In the genomic region with DNA sequence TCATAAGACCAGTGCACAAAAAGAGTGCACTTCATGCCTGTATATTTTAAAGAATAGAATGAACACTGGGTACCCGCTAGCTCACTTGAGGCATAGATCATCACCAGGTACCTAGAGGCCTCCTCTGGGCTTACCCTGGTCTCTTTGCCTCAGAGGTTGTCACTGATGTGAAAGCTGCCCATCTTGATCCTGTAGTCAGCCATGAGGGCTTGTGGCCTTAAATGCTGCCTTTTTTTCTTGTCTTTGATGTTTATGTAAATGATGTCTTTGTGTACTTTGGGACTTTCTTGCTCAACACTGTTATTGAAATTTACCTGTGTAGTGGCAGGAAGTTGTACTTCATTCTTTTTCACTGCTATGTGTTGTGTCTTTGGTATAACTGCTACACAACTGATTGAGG, we compare ENCODE assay signal across 33 cellular contexts. TPM values are rescaled to one million over a fixed set of nuclear protein-coding genes. Genes with fewer than 3 reads are reported as not detected.
DNase-seq lines count a peak whose midpoint lies in the region; ATAC-seq, FAIRE-seq and TF ChIP-seq lines count a peak whose summit lies in the region.
"Had no signal": no experiment of that assay in that cellular context is flagged by ENCODE, and none has a peak within 500 bp of the region (broad histone marks: within the 10 kb centered on the region; RNA-seq: fewer than 3 reads in every experiment).

No MANE protein-coding gene starts in this region.

- H3K27me3 ChIP-seq in CD4-positive, alpha-beta memory T cell (ENCODE audit: insufficient read depth, low read length), result no peaks in the 10 kb centered on the region
- H3K27me3 ChIP-seq in SU-DHL-6 (ENCODE audit: low read length), result no peaks in the 10 kb centered on the region
- H3K27me3 ChIP-seq in GM12878 (replicated peaks in 1 of 2; ENCODE audit: control insufficient read depth in 2 of 2, insufficient read depth in 2 of 2, low read length in 1 of 2), result no peaks in the 10 kb centered on the region
- H3K27me3 ChIP-seq in tibial artery, result no peaks in the 10 kb centered on the region
- H3K27me3 ChIP-seq: BLaER1 treated with 17β-estradiol and CSF1 and Interleukin-3, amounts not matched to agents 10 nM and 100 nM; esophagus muscularis mucosa; sigmoid colon; uterus had no signal

- H3K9me2 ChIP-seq in SU-DHL-6 (replicated peaks; ENCODE audit: insufficient read depth, low read length), result no peaks in the 10 kb centered on the region

- H3K4me3 Mint-ChIP-seq in CD4-positive, alpha-beta memory T cell, result peak overlapping the region in 5 of 8 donors; percentile 8 to 53 (median 38)
- H3K4me3 Mint-ChIP-seq: activated T-cell treated with anti-CD3 and anti-CD28 coated beads, Interleukin-2, amount 50 U/mL, for 72 hours; dendritic cell treated with granulocyte-macrophage colony-stimulating factor and Interleukin-4, amounts not matched to agents 40 ng/mL and 50 ng/mL, for 4 days; endodermal cell; GM23338; memory B cell; stimulated activated memory B cell treated with anti-CD40 and anti-IgM and Interleukin-4, amounts not matched to agents 10 μg/mL and 1 μg/mL and 100 μg/mL, for 72 hours had no signal

- no peak for TF ChIP-seq RAD21 in A549 (conservative IDR thresholded peaks at IDR 0.05 in 1 of 2, IDR thresholded peaks at IDR 0.05 in 1 of 2)
- TF ChIP-seq RAD21 in GM12878 (IDR thresholded peaks at IDR 0.05; ENCODE audit: insufficient read depth, low read depth, low read length), result no peak

- BruUV-seq in GM12878 (replicated peaks; lab: Mats Ljungman, UMichigan), result no TSS peak

- H3K4me1 ChIP-seq in A549 (peaks cover 33% of the 10 kb centered on the region), GM12878 (ENCODE audit: control insufficient read depth, insufficient read depth, low read length) (peaks cover 19% of the 10 kb centered on the region), tibial artery (peaks cover 0 to 20% (median 4%) of the 10 kb centered on the region in 4 donors)
- peaks cover 53% of the 10 kb centered on the region for H3K4me1 ChIP-seq in CD4-positive, alpha-beta memory T cell (ENCODE audit: insufficient read depth, low read length)

- H3K4me2 ChIP-seq in A549 (no peak overlapping the region), SU-DHL-6 (ENCODE audit: low read depth, low read length, poor library complexity, severe bottlenecking) (no peak overlapping the region), GM12878 (ENCODE audit: control insufficient read depth, insufficient read depth) (no peak overlapping the region)
- H3K4me2 ChIP-seq: BLaER1 treated with 17β-estradiol and CSF1 and Interleukin-3, amounts not matched to agents 10 nM and 100 nM; GM23338 had no signal

- H3F3A ChIP-seq in SU-DHL-6 (ENCODE audit: insufficient read depth), result peaks cover 27% of the 10 kb centered on the region

- no peak for DNase-seq in A549 (ENCODE audit: low read depth in 1 of 2, low spot score in 1 of 2)
- peak in 1 of 5 donors; percentile 17 for DNase-seq in CD4-positive, alpha-beta memory T cell
- DNase-seq in GM12878 (ENCODE audit: low read depth, low spot score), result no peak
- no peak for DNase-seq in activated CD8-positive, alpha-beta memory T cell treated with anti-CD3 and anti-CD28 coated beads, Interleukin-2, amount 50 U/mL, for 48 hours
- DNase-seq in NCI-H226, result no peak
- DNase-seq in tibial artery, result no peak
- DNase-seq: activated T-cell treated with anti-CD3 and anti-CD28 coated beads, Interleukin-2, amount 50 U/mL, for 72 hours; Calu3; central memory CD4-positive, alpha-beta T cell; DMS79 treated with DMSO at 0.1 percent for 48 hours; endodermal cell; foreskin melanocyte; left cardiac atrium; NCI-H1048; NCI-H1694; NCI-H524 treated with DMSO at 0.1 percent for 48 hours; SIG-M5; sigmoid colon; stimulated activated CD4-positive, alpha-beta T cell treated with anti-CD3 and anti-CD28 coated beads, Interleukin-4, amount 100 ng/mL, for 24 hours; uterus had no signal

- CTCF ChIA-PET in A549 (lab: Yijun Ruan, JAX) (interaction anchor here (0.7 kb wide), 1 partner anchor 9 kb away, joined by 4 read pairs; no protein-coding TSS in a partner anchor), GM12878 (lab: Yijun Ruan, JAX) (interaction anchor here (2.4 kb wide), 1 partner anchor 36 kb away, joined by 13 read pairs; no protein-coding TSS in a partner anchor)
- CTCF ChIA-PET in CD4-positive, alpha-beta memory T cell (lab: Charles Lee; ENCODE audit: partially characterized antibody), result interaction anchor here (1.9 kb wide), 1 partner anchor 36 kb away, joined by 5 read pairs; no protein-coding TSS in a partner anchor

- ATAC-seq in A549 (no peak), GM12878 (no peak), GM18517 (IDR thresholded peaks at IDR 0.05; ENCODE audit: unreplicated experiment) (no peak)
- ATAC-seq: GM23338; left cardiac atrium; Panc1; stimulated activated memory B cell treated with anti-CD40 and anti-IgM and Interleukin-4, amounts not matched to agents 10 μg/mL and 1 μg/mL and 100 μg/mL, for 72 hours had no signal

- H3K27ac Mint-ChIP-seq in CD4-positive, alpha-beta memory T cell, result peak overlapping the region in 4 of 7 donors; percentile 15 to 70 (median 42)
- H3K27ac Mint-ChIP-seq: activated T-cell treated with anti-CD3 and anti-CD28 coated beads, Interleukin-2, amount 50 U/mL, for 72 hours; dendritic cell treated with granulocyte-macrophage colony-stimulating factor and Interleukin-4, amounts not matched to agents 40 ng/mL and 50 ng/mL, for 4 days; endodermal cell; GM23338; memory B cell; stimulated activated memory B cell treated with anti-CD40 and anti-IgM and Interleukin-4, amounts not matched to agents 10 μg/mL and 1 μg/mL and 100 μg/mL, for 72 hours had no signal

- TF ChIP-seq CTCF in A549 (IDR thresholded peaks at IDR 0.05) (no peak), SU-DHL-6 (IDR thresholded peaks at IDR 0.05; ENCODE audit: insufficient read depth, low read length, poor library complexity, severe bottlenecking) (no peak), GM12878 (IDR thresholded peaks at IDR 0.05 in 2 of 3, conservative IDR thresholded peaks at IDR 0.05 in 1 of 3; ENCODE audit: control insufficient read depth in 2 of 3, extremely low read depth in 1 of 3, insufficient read depth in 1 of 3, low read depth in 3 of 3, low read length in 3 of 3) (no peak), tibial artery (IDR thresholded peaks at IDR 0.05) (no peak)

- peaks cover 24 to 44% (median 34%) of the 10 kb centered on the region in 4 donors for H3K4me1 Mint-ChIP-seq in CD4-positive, alpha-beta memory T cell

- intact Hi-C loops in CD4-positive, alpha-beta memory T cell (cut with micrococcal nuclease), result loop anchor here (1.0 kb wide), 1 partner anchor 30 kb away; no protein-coding TSS in a partner anchor
- intact Hi-C loops in GM12878 (cut with micrococcal nuclease; ENCODE audit: unreplicated experiment), result no loop called here
- intact Hi-C loops in tibial artery (cut with DNase I; ENCODE audit: low total_unique reads), result no loop called here

- H3K79me2 ChIP-seq in SU-DHL-6 (ENCODE audit: insufficient read depth, low read length) (peaks cover 36% of the 10 kb centered on the region), GM12878 (ENCODE audit: control insufficient read depth, insufficient read depth, low read length) (peaks cover 14% of the 10 kb centered on the region)

- H3K27me3 Mint-ChIP-seq in CD4-positive, alpha-beta memory T cell, result no peaks in the 10 kb centered on the region
- H3K27me3 Mint-ChIP-seq: dendritic cell treated with granulocyte-macrophage colony-stimulating factor and Interleukin-4, amounts not matched to agents 40 ng/mL and 50 ng/mL, for 4 days; memory B cell; stimulated activated memory B cell treated with anti-CD40 and anti-IgM and Interleukin-4, amounts not matched to agents 10 μg/mL and 1 μg/mL and 100 μg/mL, for 72 hours had no signal

- TF ChIP-seq POLR2A in A549 (IDR thresholded peaks at IDR 0.05; ENCODE audit: low read length) (no peak), GM12878 (IDR thresholded peaks at IDR 0.05; ENCODE audit: low read depth, low read length) (no peak)

- H2AFZ ChIP-seq in SU-DHL-6 (ENCODE audit: low read depth, low read length, severe bottlenecking), result no peak overlapping the region
- no peak overlapping the region for H2AFZ ChIP-seq in GM12878 (ENCODE audit: control insufficient read depth, low read depth, low read length)
- H2AFZ ChIP-seq: GM23338 had no signal

- no peaks in the 10 kb centered on the region for H4K20me1 ChIP-seq in SU-DHL-6 (ENCODE audit: low read depth, low read length)
- H4K20me1 ChIP-seq in GM12878 (ENCODE audit: control insufficient read depth, insufficient read depth), result no peaks in the 10 kb centered on the region

- no peak for TF ChIP-seq EP300 in A549 (IDR thresholded peaks at IDR 0.05)
- TF ChIP-seq EP300 in GM12878 (IDR thresholded peaks at IDR 0.05; ENCODE audit: borderline replicate concordance in 1 of 2, control insufficient read depth in 1 of 2, low read depth in 2 of 2, low read length in 2 of 2), result no peak

- H3K9me3 ChIP-seq in A549, result no peaks in the 10 kb centered on the region
- H3K9me3 ChIP-seq in CD4-positive, alpha-beta memory T cell (ENCODE audit: control insufficient read depth in 1 of 2, low read length in 2 of 2), result no peaks in the 10 kb centered on the region
- no peaks in the 10 kb centered on the region for H3K9me3 ChIP-seq in SU-DHL-6 (ENCODE audit: insufficient read depth, low read length)
- H3K9me3 ChIP-seq in GM12878 (replicated peaks; ENCODE audit: control insufficient read depth, insufficient read depth, low read length), result no peaks in the 10 kb centered on the region
- no peaks in the 10 kb centered on the region for H3K9me3 ChIP-seq in tibial artery
- H3K9me3 ChIP-seq: BLaER1 treated with 17β-estradiol and CSF1 and Interleukin-3, amounts not matched to agents 10 nM and 100 nM; esophagus muscularis mucosa; sigmoid colon; uterus had no signal

- no peak overlapping the region for H3K4me3 ChIP-seq in A549
- no peak overlapping the region for H3K4me3 ChIP-seq in CD4-positive, alpha-beta memory T cell (ENCODE audit: low read length in 2 of 2)
- no peak overlapping the region for H3K4me3 ChIP-seq in SU-DHL-6 (ENCODE audit: insufficient read depth, low read length, poor library complexity, severe bottlenecking)
- no peak overlapping the region for H3K4me3 ChIP-seq in GM12878
- H3K4me3 ChIP-seq in tibial artery, result no peak overlapping the region
- H3K4me3 ChIP-seq: BLaER1 treated with 17β-estradiol and CSF1 and Interleukin-3, amounts not matched to agents 10 nM and 100 nM; esophagus muscularis mucosa; GM23338; sigmoid colon; uterus had no signal

- no peaks in the 10 kb centered on the region for H3K9me3 Mint-ChIP-seq in CD4-positive, alpha-beta memory T cell
- H3K9me3 Mint-ChIP-seq: activated T-cell treated with anti-CD3 and anti-CD28 coated beads, Interleukin-2, amount 50 U/mL, for 72 hours; dendritic cell treated with granulocyte-macrophage colony-stimulating factor and Interleukin-4, amounts not matched to agents 40 ng/mL and 50 ng/mL, for 4 days; endodermal cell; GM23338; memory B cell; stimulated activated memory B cell treated with anti-CD40 and anti-IgM and Interleukin-4, amounts not matched to agents 10 μg/mL and 1 μg/mL and 100 μg/mL, for 72 hours had no signal

- RAD21 ChIA-PET in GM12878 (lab: Charles Lee; ENCODE audit: unreplicated experiment), result interaction anchor here (1.1 to 3.9 kb wide), 2 partner anchors 24 to 66 kb away, joined by 3 to 28 read pairs; partner anchors contain the start of gene PRPSAP2

- H3K27ac ChIP-seq in A549, result peak overlapping the region in 1 of 2 experiments; percentile 38; a peak in 2 of 6 replicates
- H3K27ac ChIP-seq in CD4-positive, alpha-beta memory T cell (ENCODE audit: low read depth, low read length), result no peak overlapping the region
- peak overlapping the region; percentile 14; the same call in 1 of the 2 replicates for H3K27ac ChIP-seq in SU-DHL-6 (ENCODE audit: low read depth, low read length)
- H3K27ac ChIP-seq in GM12878 (ENCODE audit: control insufficient read depth, insufficient read depth), result no peak overlapping the region
- no peak overlapping the region for H3K27ac ChIP-seq in tibial artery
- H3K27ac ChIP-seq: BLaER1 treated with 17β-estradiol and CSF1 and Interleukin-3, amounts not matched to agents 10 nM and 100 nM; esophagus muscularis mucosa; sigmoid colon; uterus had no signal

- 97% methylated on average over 1 of the region's 1 CpG for WGBS in A549 (ENCODE audit: missing lambda C conversion rate)
- 71% methylated on average over 1 of the region's 1 CpG for WGBS in GM12878 (ENCODE audit: insufficient coverage, insufficient replicate concordance, low lambda C conversion rate, missing lambda C conversion rate)

- peaks cover 11% of the 10 kb centered on the region for H3K36me3 ChIP-seq in CD4-positive, alpha-beta memory T cell (ENCODE audit: insufficient read depth, low read length)
- H3K36me3 ChIP-seq in SU-DHL-6 (ENCODE audit: low read length) (peaks cover 27% of the 10 kb centered on the region), GM12878 (ENCODE audit: control insufficient read depth in 2 of 2, insufficient read depth in 2 of 2, low read length in 1 of 2) (peaks cover 18 to 22% of the 10 kb centered on the region in 2 experiments), tibial artery (peaks cover 18 to 29% (median 21%) of the 10 kb centered on the region in 3 donors)
- H3K36me3 ChIP-seq: uterus had no signal

- SMC1A ChIA-PET in GM12878 (lab: Charles Lee; ENCODE audit: uncharacterized antibody, unreplicated experiment), result interaction anchor here (0.7 to 2.1 kb wide), 7 partner anchors 13 to 66 kb away, joined by 3 to 6 read pairs (median 4); no protein-coding TSS in a partner anchor

- FAIRE-seq in A549 (lab: Jason Lieb, UNC) (peak; percentile 74), GM12878 (lab: Jason Lieb, UNC) (no peak)

- H3K9ac ChIP-seq in SU-DHL-6 (ENCODE audit: low read length) (no peak overlapping the region), GM12878 (ENCODE audit: control insufficient read depth, insufficient read depth, low read length) (no peak overlapping the region)
- H3K9ac ChIP-seq: BLaER1 treated with 17β-estradiol and CSF1 and Interleukin-3, amounts not matched to agents 10 nM and 100 nM had no signal

- peaks cover 25 to 27% of the 10 kb centered on the region in 2 donors for H3K36me3 Mint-ChIP-seq in CD4-positive, alpha-beta memory T cell

- POLR2A ChIA-PET in A549 (lab: Yijun Ruan, JAX) (no interaction called here), GM12878 (lab: Charles Lee) (interaction anchor here (1.3 to 3.2 kb wide), 2 partner anchors 16 to 67 kb away, joined by 11 to 18 read pairs; partner anchors contain the start of gene PRPSAP2)
- POLR2A ChIA-PET in CD4-positive, alpha-beta memory T cell (lab: Charles Lee; ENCODE audit: partially characterized antibody), result interaction anchor here (1.4 kb wide), 1 partner anchor 13 kb away, joined by 3 read pairs; no protein-coding TSS in a partner anchor

- in situ Hi-C loops in GM12878 (cut with MboI), result no loop called here

RNA-seq across cellular contexts. Expression of gene SLC5A10, which starts 26.8 kb away (rescaled TPM):
- polyA plus RNA-seq in A549 (2011; rRNA removed) (0.26 and 0.28 TPM in 2 replicates), A549 (2017; fragmentation: RNase III; extraction: RNeasy Plus Mini Kit Qiagen cat#74134 plus additional on column Dnase treatment) (0.07 to 0.22 TPM (median 0.15 TPM) in 3 replicates), GM12878 (2011; rRNA removed) (not detected in 2 replicates), GM12878 (2014; fragmentation: Illumina TruSeq; extraction: Trizol) (not detected in 2 replicates), GM12878 (2014; fragmentation: Nextera tagmentation; extraction: Ambion mirVana) (under 1 TPM; 0.03 to 0.18 TPM), GM12878 (2014; rRNA removed) (0.03 and 0.13 TPM in 2 replicates), GM12878 (2016; fragmentation: Nextera tagmentation; extraction: Ambion mirVana) (under 1 TPM; 0.07 to 0.08 TPM)
- 0.07 and 0.19 TPM in 2 replicates for polyA plus RNA-seq in A549 (2012; cell fraction: cytosol; rRNA removed)
- 0.23 and 0.32 TPM in 2 replicates for polyA plus RNA-seq in A549 (2012; cell fraction: nucleus; rRNA removed)
- polyA minus RNA-seq in A549 (2011; rRNA and poly(A)+ RNA removed), result 0.15 and 0.54 TPM in 2 replicates
- not detected for total RNA-seq in CD4-positive, alpha-beta memory T cell
- under 1 TPM; 0.10 to 0.11 TPM for polyA plus RNA-seq in CD4-positive, alpha-beta memory T cell
- not detected in 2 replicates for total RNA-seq in GM12878 (2013; cell fraction: nucleolus; rRNA removed)
- total RNA-seq in GM12878 (2014; rRNA removed) (under 0.01 TPM in 1 of 2 replicates, not detected in the other), GM12878 (2014; rRNA removed; fragmentation: Illumina TruSeq; extraction: Trizol) (not detected in 2 replicates), GM12878 (2021) (not detected in 2 replicates)
- polyA plus RNA-seq in GM12878 (2011; ENCODE audit: low read depth), result 0.47 TPM
- polyA plus RNA-seq in GM12878 (2011; cell fraction: cytosol; rRNA removed), result not detected in 2 replicates
- not detected in 2 replicates for polyA plus RNA-seq in GM12878 (2011; cell fraction: nucleus; rRNA removed)
- 1.5 and 1.6 TPM in 2 replicates for polyA plus RNA-seq in GM12878 (2012)
- polyA minus RNA-seq in GM12878 (2011; rRNA and poly(A)+ RNA removed), result not detected in 2 replicates
- not detected in 2 replicates for polyA minus RNA-seq in GM12878 (2011; cell fraction: cytosol; rRNA and poly(A)+ RNA removed)
- not detected in 2 replicates for polyA minus RNA-seq in GM12878 (2011; cell fraction: nucleus; rRNA and poly(A)+ RNA removed)
- total RNA-seq: activated CD8-positive, alpha-beta memory T cell treated with anti-CD3 and anti-CD28 coated beads for 36 hours; activated T-cell treated with anti-CD3 and anti-CD28 coated beads, Interleukin-2, amount 50 U/mL, for 72 hours; Calu3; esophagus muscularis mucosa; LHCN-M2; posterior vena cava; sigmoid colon; temporal lobe; uterus had no signal
- polyA plus RNA-seq: GM23338 had no signal
